Comparison of ENCODE assay signal across 11 cellular contexts in the genomic region with DNA sequence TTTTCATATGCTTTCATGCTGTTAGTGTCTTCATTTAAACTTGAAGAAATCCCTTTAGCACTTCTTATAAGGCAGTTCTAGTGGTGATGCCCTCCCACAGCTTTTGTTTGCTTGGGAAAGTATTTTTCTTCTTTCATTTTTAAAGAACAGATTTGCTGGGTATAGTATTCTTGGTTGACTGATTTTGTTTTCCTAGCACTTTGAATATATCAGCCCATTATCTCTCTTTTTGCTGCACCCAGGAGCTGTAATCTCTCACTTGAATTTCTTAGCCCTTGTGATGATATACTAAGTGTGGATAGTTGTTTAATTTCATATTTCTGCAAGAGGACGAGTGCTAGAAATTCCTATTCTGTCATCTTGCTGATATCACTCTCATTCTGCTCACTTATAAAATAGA.
"Had no signal": no experiment of that assay in that cellular context is flagged by ENCODE, and none has a peak within 500 bp of the region (broad histone marks: within the 10 kb centered on the region; RNA-seq: fewer than 3 reads in every experiment).

No MANE protein-coding gene starts in this region.

- H3K27ac ChIP-seq: GM23248 had no signal

- H3K36me3 ChIP-seq: HAP-1 had no signal

- H3K4me1 ChIP-seq: HAP-1 had no signal

- FAIRE-seq: H1, H54 had no signal

- DNase-seq: GM23248, GOT3, H7, H9, HCEC 1CT, HFFc6 had no signal

- H3K9me3 ChIP-seq: HAP-1 had no signal

- H3K4me3 ChIP-seq: GM23248, GM23338, HAP-1 had no signal

- ATAC-seq: GM23338, HCT116 had no signal
